In genomic region chr17:11081342-11081741, GRCh38 we compare ENCODE assay signal across 19 cellular contexts.
DNase-seq lines count a peak whose midpoint lies in the region; ATAC-seq, FAIRE-seq and TF ChIP-seq lines count a peak whose summit lies in the region.
"Had no signal": no experiment of that assay in that cellular context is flagged by ENCODE, and none has a peak within 500 bp of the region (broad histone marks: within the 10 kb centered on the region; RNA-seq: fewer than 3 reads in every experiment).

No MANE protein-coding gene starts in this region.

- DNase-seq in RKO (ENCODE audit: low spot score) (peak; percentile 2), hepatocyte (ENCODE audit: low spot score) (peak; percentile 39), pancreas (no peak), 8988T (no peak), spleen (no peak)
- DNase-seq: C1 segment of cervical spinal cord; Calu3; CD4-positive, alpha-beta memory T cell; COR-L47; DMS53; DMS79 treated with DMSO at 0.1 percent for 48 hours; GF-D8; H9 had no signal

- no peaks in the 10 kb centered on the region for H3K27me3 ChIP-seq in hepatocyte
- H3K27me3 ChIP-seq in pancreas, result no peaks in the 10 kb centered on the region
- no peaks in the 10 kb centered on the region for H3K27me3 ChIP-seq in spleen (replicated peaks in 1 of 7)

- H3K4me2 ChIP-seq in hepatocyte, result no peak overlapping the region
- H3K4me2 ChIP-seq: GM23338 had no signal

- ATAC-seq in pancreas, result peak in 3 of 4 donors; percentile 44 to 60 (median 56)
- no peak for ATAC-seq in esophagus mucosa
- no peak for ATAC-seq in GM18909 (IDR thresholded peaks at IDR 0.05; ENCODE audit: poor library complexity, unreplicated experiment)
- ATAC-seq: GM23338, HCT116 had no signal

- no peak for FAIRE-seq in pancreas (lab: Jason Lieb, UNC)
- FAIRE-seq: GM12891, GM18507 had no signal

- H3K4me1 ChIP-seq in hepatocyte (ENCODE audit: insufficient read depth) (peaks cover 10% of the 10 kb centered on the region), pancreas (no peaks in the 10 kb centered on the region), spleen (no peaks in the 10 kb centered on the region)

- TF ChIP-seq POLR2A in spleen (IDR thresholded peaks at IDR 0.05), result no peak

- no peaks in the 10 kb centered on the region for H3K36me3 ChIP-seq in hepatocyte (replicated peaks; ENCODE audit: insufficient read depth, low read depth)
- no peaks in the 10 kb centered on the region for H3K36me3 ChIP-seq in pancreas
- H3K36me3 ChIP-seq in spleen, result no peaks in the 10 kb centered on the region

- H4K20me1 ChIP-seq in hepatocyte (ENCODE audit: insufficient read depth, poor library complexity, severe bottlenecking), result no peaks in the 10 kb centered on the region

- H3K27ac ChIP-seq in hepatocyte (no peak overlapping the region), pancreas (no peak overlapping the region), spleen (no peak overlapping the region)

- intact Hi-C loops in pancreas (cut with DNase I) (no loop called here), spleen (cut with DNase I; ENCODE audit: low total_unique reads) (no loop called here)

- H3K9me3 ChIP-seq in hepatocyte (ENCODE audit: low read depth) (no peaks in the 10 kb centered on the region), pancreas (no peaks in the 10 kb centered on the region), spleen (no peaks in the 10 kb centered on the region)

- whole genome bisulfite sequencing in hepatocyte (ENCODE audit: low lambda C conversion rate, missing lambda C conversion rate), result 78% methylated on average over 3 of the region's 3 CpGs
- 22 to 30% methylated on average over 3 of the region's 3 CpGs for WGBS in pancreas, 2 donors
- 52 to 79% (median 72%) methylated on average over 3 of the region's 3 CpGs for WGBS in spleen, 5 donors

- H2AFZ ChIP-seq in hepatocyte, result no peak overlapping the region
- H2AFZ ChIP-seq: GM23338 had no signal

- no peaks in the 10 kb centered on the region for H3K9me2 ChIP-seq in hepatocyte (replicated peaks; ENCODE audit: insufficient read depth)

- no peak for TF ChIP-seq CTCF in hepatocyte (IDR thresholded peaks at IDR 0.05; ENCODE audit: poor library complexity)
- no peak for TF ChIP-seq CTCF in pancreas (IDR thresholded peaks at IDR 0.05)
- no peak for TF ChIP-seq CTCF in spleen (IDR thresholded peaks at IDR 0.05 in 8 of 11, conservative IDR thresholded peaks at IDR 0.05 in 3 of 11)

- no peak overlapping the region for H3K4me3 ChIP-seq in hepatocyte
- H3K4me3 ChIP-seq in pancreas, result no peak overlapping the region
- H3K4me3 ChIP-seq in spleen, result no peak overlapping the region
- H3K4me3 ChIP-seq: GM23338 had no signal

- H3K79me2 ChIP-seq in hepatocyte, result no peaks in the 10 kb centered on the region

Comparison
In these comparisons a context has a peak if more than half of its experiments do, and no peak if none do; other contexts are left out.
1. DNase-seq: peak in RKO (single experiment) and hepatocyte (single experiment); none in pancreas (0 of 6), 8988T (single experiment) and spleen (single experiment).
2. ATAC-seq: peak in pancreas (3 of 4); none in esophagus mucosa (single experiment) and GM18909 (single experiment).